In genomic region chr5:131164161-131164930, GRCh38 we compare ENCODE assay signal across 8 cellular contexts. TPM values are rescaled to one million over a fixed set of nuclear protein-coding genes. Genes with fewer than 3 reads are reported as not detected.
DNase-seq lines count a peak whose midpoint lies in the region; ATAC-seq and TF ChIP-seq lines count a peak whose summit lies in the region.

No MANE protein-coding gene starts in this region.

- peak overlapping the region; percentile 99 for H3K4me3 Mint-ChIP-seq in activated naive CD8-positive, alpha-beta T cell
- H3K4me3 Mint-ChIP-seq in glutamatergic neuron (ENCODE audit: unreplicated experiment) (peak overlapping the region; percentile 94), osteocyte (ENCODE audit: unreplicated experiment) (peak overlapping the region; percentile 86)

- peak overlapping the region; percentile 76 to 88 (median 82) for H3K4me3 ChIP-seq in thyroid gland (replicated peaks in 1 of 3)

- H3K27ac Mint-ChIP-seq in activated naive CD8-positive, alpha-beta T cell, result peak overlapping the region; percentile 99
- H3K27ac Mint-ChIP-seq in glutamatergic neuron (ENCODE audit: unreplicated experiment) (peak overlapping the region; percentile 96), osteocyte (ENCODE audit: unreplicated experiment) (peak overlapping the region; percentile 98)

- no peak for TF ChIP-seq CTCF in glutamatergic neuron (IDR thresholded peaks at IDR 0.05; ENCODE audit: partially characterized antibody, unreplicated experiment)
- TF ChIP-seq CTCF in osteocyte (IDR thresholded peaks at IDR 0.05), result peak; percentile 11
- peak in 3 of 6 experiments; percentile 10 to 21 (median 17) for TF ChIP-seq CTCF in thyroid gland (IDR thresholded peaks at IDR 0.05)

- peaks cover 12% of the 10 kb centered on the region for H3K36me3 Mint-ChIP-seq in activated naive CD8-positive, alpha-beta T cell
- H3K36me3 Mint-ChIP-seq in glutamatergic neuron (ENCODE audit: unreplicated experiment) (no peaks in the 10 kb centered on the region), osteocyte (ENCODE audit: unreplicated experiment) (peaks cover 29% of the 10 kb centered on the region)

- peaks cover 5 to 14% of the 10 kb centered on the region in 2 donors for H3K4me1 ChIP-seq in thyroid gland

- no peaks in the 10 kb centered on the region for H3K9me3 ChIP-seq in thyroid gland

- intact Hi-C loops in thyroid gland (cut with DNase I), result no loop called here

- ATAC-seq in GM21717 (IDR thresholded peaks at IDR 0.05; ENCODE audit: unreplicated experiment) (peak; percentile 70), SK-N-SH treated with all-trans-retinoic acid at 6 μM for 48 hours (peak; percentile 80)

- peaks cover 17 to 32% of the 10 kb centered on the region in 2 donors for H3K36me3 ChIP-seq in thyroid gland

- peak overlapping the region; percentile 96 to 98 (median 96) for H3K27ac ChIP-seq in thyroid gland

- no peak for TF ChIP-seq RAD21 in Ishikawa (IDR thresholded peaks at IDR 0.05; ENCODE audit: low read depth)

- H3K9me3 Mint-ChIP-seq in activated naive CD8-positive, alpha-beta T cell (ENCODE audit: low read depth), result no peaks in the 10 kb centered on the region
- peaks cover 6% of the 10 kb centered on the region for H3K9me3 Mint-ChIP-seq in glutamatergic neuron (ENCODE audit: unreplicated experiment)
- H3K9me3 Mint-ChIP-seq in osteocyte (ENCODE audit: unreplicated experiment), result no peaks in the 10 kb centered on the region

- TF ChIP-seq POLR2A in thyroid gland (IDR thresholded peaks at IDR 0.05), result no peak

- H3K27me3 Mint-ChIP-seq in activated naive CD8-positive, alpha-beta T cell, result no peaks in the 10 kb centered on the region
- peaks cover 6% of the 10 kb centered on the region for H3K27me3 Mint-ChIP-seq in glutamatergic neuron (ENCODE audit: unreplicated experiment)
- H3K27me3 Mint-ChIP-seq in osteocyte (ENCODE audit: unreplicated experiment), result no peaks in the 10 kb centered on the region

- DNase-seq in EH (ENCODE audit: low read depth) (peak; percentile 82), glutamatergic neuron (peak; percentile 73), osteocyte (ENCODE audit: extremely low spot score, unreplicated experiment) (peak; percentile 89), thyroid gland (peak; percentile 75 to 76)

- no peaks in the 10 kb centered on the region for H3K27me3 ChIP-seq in thyroid gland

- TF ChIP-seq EP300 in Ishikawa (IDR thresholded peaks at IDR 0.05; ENCODE audit: borderline replicate concordance), result no peak

- 1 to 2% methylated on average over 13 of the region's 57 CpGs for WGBS in thyroid gland, 2 donors

- H3K4me1 Mint-ChIP-seq in activated naive CD8-positive, alpha-beta T cell (ENCODE audit: low read depth), result peaks cover 51% of the 10 kb centered on the region
- peaks cover 12% of the 10 kb centered on the region for H3K4me1 Mint-ChIP-seq in glutamatergic neuron (ENCODE audit: low read depth, unreplicated experiment)
- peaks cover 22% of the 10 kb centered on the region for H3K4me1 Mint-ChIP-seq in osteocyte (ENCODE audit: unreplicated experiment)

TF ChIP-seq in Ishikawa, 13 proteins besides CTCF, POLR2A, EP300 and RAD21 (continues in another document):
- TF ChIP-seq YY1 (IDR thresholded peaks at IDR 0.05; ENCODE audit: low read depth) (peak; percentile 39; the same call in 1 of the 2 replicates), TAF1 (IDR thresholded peaks at IDR 0.05; ENCODE audit: low read depth) (0 out of 2 replicates have a peak, but pooled peaks have one; percentile 53), CEBPB (IDR thresholded peaks at IDR 0.05) (no peak), MAX (IDR thresholded peaks at IDR 0.05) (no peak; the same call in 1 of the 2 replicates), NFIC (IDR thresholded peaks at IDR 0.05) (0 out of 2 replicates have a peak, but pooled peaks have one; percentile 7), REST (IDR thresholded peaks at IDR 0.05; ENCODE audit: low read depth) (no peak), USF1 (IDR thresholded peaks at IDR 0.05) (no peak), ZBTB7A (IDR thresholded peaks at IDR 0.05; ENCODE audit: low read depth) (0 out of 2 replicates have a peak, but pooled peaks have one; percentile 4)

TF ChIP-seq in SK-N-SH treated with all-trans-retinoic acid at 6 μM for 48 hours, 23 proteins besides CTCF, POLR2A, EP300 and RAD21:
- TF ChIP-seq GLIS3 (CRISPR knock-in tag; IDR thresholded peaks at IDR 0.05) (no peak), PPARA (CRISPR knock-in tag; IDR thresholded peaks at IDR 0.05; ENCODE audit: borderline replicate concordance) (no peak)

RNA-seq across cellular contexts. Expression of gene HINT1, which starts 0.7 kb away (rescaled TPM):
- total RNA-seq in glutamatergic neuron (ENCODE audit: unreplicated experiment) (180 TPM), osteocyte (194 and 199 TPM in 2 replicates), thyroid gland (100 to 1,000 TPM; 173 to 361 (median 276) TPM)

RNA-seq across cellular contexts. Expression of gene LYRM7, which starts 6.4 kb away (rescaled TPM):
- total RNA-seq in glutamatergic neuron (ENCODE audit: unreplicated experiment) (6.4 TPM), osteocyte (6.9 and 9.1 TPM in 2 replicates), thyroid gland (10 to 100 TPM in 2 of 4 donors, 1 to 10 TPM in 2; 8.8 to 13.2 (median 9.5) TPM)

Comparison
In these comparisons a context has a peak if more than half of its experiments do, and no peak if none do; other contexts are left out.
1. Peak in every context shown above with its lines: DNase-seq, ATAC-seq, H3K4me3 ChIP-seq and H3K27ac ChIP-seq.